Comparison of ENCODE assay signal across 27 cellular contexts in the genomic region with DNA sequence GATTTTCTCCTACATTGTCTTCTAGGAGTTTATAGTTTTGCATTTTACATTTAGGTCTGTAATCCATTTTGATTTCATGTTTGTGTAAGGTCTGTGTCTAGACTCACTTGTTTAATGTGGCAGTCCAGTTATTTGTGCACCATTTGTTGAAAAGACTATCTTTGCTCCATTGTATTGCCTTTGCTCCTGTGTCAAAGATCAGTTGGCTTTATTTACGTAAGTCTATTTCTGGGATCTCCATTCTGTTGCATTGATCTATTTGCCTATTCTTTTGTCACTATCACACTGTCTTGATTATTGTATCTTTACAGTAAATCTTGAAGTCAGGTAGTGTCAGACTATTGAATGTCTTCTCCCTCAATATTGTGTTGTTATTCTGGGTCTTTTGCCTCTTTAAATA. TPM values are rescaled to one million over a fixed set of nuclear protein-coding genes. Genes with fewer than 3 reads are reported as not detected.
DNase-seq lines count a peak whose midpoint lies in the region; ATAC-seq, FAIRE-seq and TF ChIP-seq lines count a peak whose summit lies in the region.
"Had no signal": no experiment of that assay in that cellular context is flagged by ENCODE, and none has a peak within 500 bp of the region (broad histone marks: within the 10 kb centered on the region; RNA-seq: fewer than 3 reads in every experiment).

No MANE protein-coding gene starts in this region.

- H3K9ac ChIP-seq in HepG2 (ENCODE audit: insufficient read depth, low read depth, low read length) = no peak overlapping the region
- no peak overlapping the region for H3K9ac ChIP-seq in liver (ENCODE audit: low read depth in 1 of 2, low read length in 2 of 2)
- H3K9ac ChIP-seq: BLaER1 treated with 17β-estradiol and CSF1 and Interleukin-3, amounts not matched to agents 10 nM and 100 nM had no signal

- peak; percentile 6 for DNase-seq in HepG2 (ENCODE audit: low spot score)
- no peak for DNase-seq in right lobe of liver
- DNase-seq in GM19239 (ENCODE audit: insufficient read length, low spot score) = no peak
- DNase-seq in HTR-8/SVneo (ENCODE audit: insufficient read length, low spot score) = no peak
- no peak for DNase-seq in HuH-7 (ENCODE audit: low spot score)
- no peak for DNase-seq in CD4-positive, alpha-beta T cell
- no peak for DNase-seq in natural killer cell
- DNase-seq: 8988T; AML-193; CD4-positive, alpha-beta memory T cell; CD8-positive, alpha-beta memory T cell; COR-L47; DMS 273 treated with DMSO at 0.1 percent for 48 hours; DMS153; DMS53; DMS79; DND-41; EL; GDM1 had no signal

- H3K4me3 Mint-ChIP-seq in CD4-positive, alpha-beta T cell = no peak overlapping the region
- no peak overlapping the region for H3K4me3 Mint-ChIP-seq in natural killer cell
- H3K4me3 Mint-ChIP-seq: B cell; CD4-positive, alpha-beta memory T cell; CD8-positive, alpha-beta memory T cell had no signal

- FAIRE-seq in HepG2 (lab: Jason Lieb, UNC) (no peak), GM19239 (lab: Jason Lieb, UNC) (peak; percentile 23), HTR-8/SVneo (lab: Jason Lieb, UNC) (peak; percentile 36)
- FAIRE-seq: A204.1, GM12878, GM12892, GM18507 had no signal

- H3K27me3 Mint-ChIP-seq in CD4-positive, alpha-beta T cell = peaks cover 15% of the 10 kb centered on the region
- H3K27me3 Mint-ChIP-seq in natural killer cell (ENCODE audit: low read depth in 2 of 2) = peaks cover 0 to 12% of the 10 kb centered on the region in 2 donors
- H3K27me3 Mint-ChIP-seq: CD8-positive, alpha-beta memory T cell had no signal

- intact Hi-C loops in HepG2 (cut with micrococcal nuclease; ENCODE audit: unreplicated experiment) = no loop called here
- intact Hi-C loops in right lobe of liver (cut with DNase I) = no loop called here
- intact Hi-C loops in CD4-positive, alpha-beta T cell (cut with DNase I, micrococcal nuclease) = no loop called here
- intact Hi-C loops in natural killer cell (cut with micrococcal nuclease) = no loop called here

- no peaks in the 10 kb centered on the region for H4K20me1 ChIP-seq in HepG2 (ENCODE audit: insufficient read depth, low read length)
- H4K20me1 ChIP-seq: BLaER1 treated with 17β-estradiol and CSF1 and Interleukin-3, amounts not matched to agents 10 nM and 100 nM had no signal

- no peak overlapping the region for H3K27ac Mint-ChIP-seq in CD4-positive, alpha-beta T cell
- no peak overlapping the region for H3K27ac Mint-ChIP-seq in natural killer cell
- H3K27ac Mint-ChIP-seq: B cell; CD4-positive, alpha-beta memory T cell; CD8-positive, alpha-beta memory T cell had no signal

- H3K4me2 ChIP-seq in HepG2 (ENCODE audit: low read depth, low read length) = no peak overlapping the region
- H3K4me2 ChIP-seq: BLaER1 treated with 17β-estradiol and CSF1 and Interleukin-3, amounts not matched to agents 10 nM and 100 nM had no signal

- no peak for TF ChIP-seq RAD21 in HepG2 (CRISPR knock-in tag; IDR thresholded peaks at IDR 0.05)
- TF ChIP-seq RAD21 in liver (IDR thresholded peaks at IDR 0.05) = no peak

- H3K36me3 ChIP-seq in HepG2 (replicated peaks in 1 of 2; ENCODE audit: control insufficient read depth in 1 of 2, insufficient read depth in 2 of 2, low read length in 2 of 2) = no peaks in the 10 kb centered on the region
- no peaks in the 10 kb centered on the region for H3K36me3 ChIP-seq in right lobe of liver
- no peaks in the 10 kb centered on the region for H3K36me3 ChIP-seq in liver (ENCODE audit: control insufficient read depth in 4 of 4, insufficient read depth in 3 of 4, low read depth in 1 of 4, low read length in 3 of 4)
- H3K36me3 ChIP-seq: BLaER1 treated with 17β-estradiol and CSF1 and Interleukin-3, amounts not matched to agents 10 nM and 100 nM had no signal

- TF ChIP-seq CTCF in HepG2 (CRISPR knock-in tag; IDR thresholded peaks at IDR 0.05) (no peak), right lobe of liver (IDR thresholded peaks at IDR 0.05) (no peak), liver (IDR thresholded peaks at IDR 0.05; ENCODE audit: low read depth, low read length, missing input control) (no peak), natural killer cell (IDR thresholded peaks at IDR 0.05) (no peak)
- no peak for TF ChIP-seq CTCF in CD4-positive, alpha-beta T cell (IDR thresholded peaks at IDR 0.05)

- 6% methylated on average over 1 of the region's 1 CpG for WGBS in HepG2 (ENCODE audit: low lambda C conversion rate)
- 32% methylated on average over 1 of the region's 1 CpG for WGBS in right lobe of liver (ENCODE audit: insufficient coverage, low coverage, low lambda C conversion rate, missing lambda C conversion rate)
- WGBS in liver = 40% methylated on average over 1 of the region's 1 CpG

- H3K4me1 ChIP-seq in HepG2 (ENCODE audit: insufficient read depth, low read length) (peaks cover 20% of the 10 kb centered on the region), right lobe of liver (peaks cover 0 to 3% (median 0%) of the 10 kb centered on the region in 4 donors), liver (ENCODE audit: control insufficient read depth in 4 of 4, insufficient read depth in 4 of 4, low read length in 3 of 4) (no peaks in the 10 kb centered on the region)

- peak in 1 of 2 experiments; percentile 29; a peak in 1 of 4 replicates for TF ChIP-seq EP300 in HepG2 (IDR thresholded peaks at IDR 0.05; ENCODE audit: low read depth in 2 of 2, low read length in 2 of 2)
- TF ChIP-seq EP300 in HepG2 (CRISPR knock-in tag; IDR thresholded peaks at IDR 0.05; ENCODE audit: borderline replicate concordance) = no peak

- H3K9me3 Mint-ChIP-seq in CD4-positive, alpha-beta T cell = no peaks in the 10 kb centered on the region
- peaks cover 0 to 3% of the 10 kb centered on the region in 2 donors for H3K9me3 Mint-ChIP-seq in natural killer cell
- H3K9me3 Mint-ChIP-seq: CD8-positive, alpha-beta memory T cell had no signal

- in situ Hi-C loops in HepG2 (cut with HindIII; ENCODE audit: extremely low pct_ligation_motif_present, low pct_unique_long_range_greater_than_20kb) = loop anchor here (25.0 kb wide), 1 partner anchor 272 kb away; no protein-coding TSS in a partner anchor

- POLR2A ChIA-PET in HepG2 (lab: Yijun Ruan, JAX) = no interaction called here
- POLR2A ChIA-PET in CD4-positive, alpha-beta T cell (lab: Charles Lee) = no interaction called here

- H3K4me3 ChIP-seq in HepG2 (replicated peaks in 1 of 3; ENCODE audit: insufficient read depth in 1 of 3, low read depth in 2 of 3, low read length in 3 of 3) (no peak overlapping the region), right lobe of liver (no peak overlapping the region), liver (ENCODE audit: low read depth in 1 of 3, low read length in 3 of 3) (no peak overlapping the region)
- H3K4me3 ChIP-seq: BLaER1 treated with 17β-estradiol and CSF1 and Interleukin-3, amounts not matched to agents 10 nM and 100 nM; GM12878 had no signal

- TF ChIP-seq POLR2A in HepG2 (IDR thresholded peaks at IDR 0.05; ENCODE audit: insufficient read depth in 1 of 2, low read depth in 2 of 2, low read length in 2 of 2) (no peak), right lobe of liver (IDR thresholded peaks at IDR 0.05) (no peak)

- H3K36me3 Mint-ChIP-seq in CD4-positive, alpha-beta T cell (ENCODE audit: low read depth) = no peaks in the 10 kb centered on the region
- no peaks in the 10 kb centered on the region for H3K36me3 Mint-ChIP-seq in natural killer cell
- H3K36me3 Mint-ChIP-seq: CD4-positive, alpha-beta memory T cell; CD8-positive, alpha-beta memory T cell had no signal

- no peaks in the 10 kb centered on the region for H3K79me2 ChIP-seq in HepG2 (ENCODE audit: insufficient read depth, low read length)

- no peak overlapping the region for H2AFZ ChIP-seq in HepG2 (ENCODE audit: low read length)

- H3K4me1 Mint-ChIP-seq in CD4-positive, alpha-beta T cell (ENCODE audit: low read depth) = no peaks in the 10 kb centered on the region
- peaks cover 0 to 10% of the 10 kb centered on the region in 2 donors for H3K4me1 Mint-ChIP-seq in natural killer cell
- H3K4me1 Mint-ChIP-seq: B cell; CD4-positive, alpha-beta memory T cell; CD8-positive, alpha-beta memory T cell had no signal

- no TSS peak for BruUV-seq in HepG2 (replicated peaks; lab: Mats Ljungman, UMichigan)

- CTCF ChIA-PET in HepG2 (lab: Yijun Ruan, JAX; ENCODE audit: low intra/inter-chr PET ratio, low total read pairs) = no interaction called here
- CTCF ChIA-PET in CD4-positive, alpha-beta T cell (lab: Charles Lee) = no interaction called here

- ATAC-seq in HepG2 (peak; percentile 42; the same call in 1 of the 3 replicates), right lobe of liver (no peak), natural killer cell (no peak)
- ATAC-seq in CD4-positive, alpha-beta T cell (ENCODE audit: poor library complexity) = no peak
- ATAC-seq: GM12878 had no signal

- no peak overlapping the region for H3K27ac ChIP-seq in HepG2 (ENCODE audit: extremely low read length, insufficient read depth, low read length)
- no peak overlapping the region for H3K27ac ChIP-seq in right lobe of liver
- H3K27ac ChIP-seq in liver (ENCODE audit: low read depth in 1 of 2, low read length in 2 of 2) = no peak overlapping the region
- H3K27ac ChIP-seq in CD4-positive, alpha-beta T cell (ENCODE audit: low read depth, low read length) = no peak overlapping the region
- H3K27ac ChIP-seq: BLaER1 treated with 17β-estradiol and CSF1 and Interleukin-3, amounts not matched to agents 10 nM and 100 nM; C4-2B had no signal

- H3K9me3 ChIP-seq in HepG2 (ENCODE audit: low read length) = no peaks in the 10 kb centered on the region
- no peaks in the 10 kb centered on the region for H3K9me3 ChIP-seq in right lobe of liver
- no peaks in the 10 kb centered on the region for H3K9me3 ChIP-seq in liver (ENCODE audit: control insufficient read depth in 4 of 4, low read length in 3 of 4)
- no peaks in the 10 kb centered on the region for H3K9me3 ChIP-seq in CD4-positive, alpha-beta T cell (ENCODE audit: control insufficient read depth, low read length)

- H3K27me3 ChIP-seq in HepG2 (ENCODE audit: control insufficient read depth in 1 of 2, insufficient read depth in 2 of 2, low read length in 2 of 2) = no peaks in the 10 kb centered on the region; a peak in 1 of 5 replicates
- no peaks in the 10 kb centered on the region for H3K27me3 ChIP-seq in right lobe of liver
- no peaks in the 10 kb centered on the region for H3K27me3 ChIP-seq in liver (ENCODE audit: control insufficient read depth in 4 of 4, insufficient read depth in 4 of 4, low read length in 3 of 4)
- H3K27me3 ChIP-seq in CD4-positive, alpha-beta T cell (ENCODE audit: control insufficient read depth, insufficient read depth, low read length) = no peaks in the 10 kb centered on the region
- H3K27me3 ChIP-seq: BLaER1 treated with 17β-estradiol and CSF1 and Interleukin-3, amounts not matched to agents 10 nM and 100 nM had no signal

RNA-seq across cellular contexts. Expression of a gene that starts 49.7 kb away (rescaled TPM):
- total RNA-seq in HepG2 (2016; rRNA removed; fragmentation: Illumina TruSeq; extraction: Trizol) (0.64 and 0.86 TPM in 2 replicates), right lobe of liver (10 to 100 TPM in 1 of 6 experiments, 1 to 10 TPM in 5; 2.5 to 10.9 (median 5.2) TPM), liver (1 to 10 TPM; 2.6 to 4.9 TPM), natural killer cell (100 to 1,000 TPM; 117 to 268 (median 154) TPM)
- 0.20 TPM in 1 of 2 replicates, not detected in the other for total RNA-seq in HepG2 (2016; cell fraction: cytosol; rRNA removed; fragmentation: Illumina TruSeq; extraction: Trizol; ENCODE audit: low read depth)
- 0.76 and 0.78 TPM in 2 replicates for total RNA-seq in HepG2 (2016; cell fraction: insoluble cytoplasmic fraction; rRNA removed; fragmentation: Illumina TruSeq; extraction: Trizol)
- 0.21 and 0.43 TPM in 2 replicates for total RNA-seq in HepG2 (2016; cell fraction: membrane; rRNA removed; fragmentation: Illumina TruSeq; extraction: Trizol)
- 0.60 and 0.90 TPM in 2 replicates for total RNA-seq in HepG2 (2016; cell fraction: nucleus; rRNA removed; fragmentation: Illumina TruSeq; extraction: Trizol)
- polyA plus RNA-seq in HepG2 (2011; rRNA removed) (1.4 and 2.0 TPM in 2 replicates), liver (1 to 10 TPM; 3.9 to 10.0 TPM)
- polyA plus RNA-seq in HepG2 (2011; cell fraction: cytosol; rRNA removed) = 0.71 and 1.3 TPM in 2 replicates
- 0.16 and 1.3 TPM in 2 replicates for polyA plus RNA-seq in HepG2 (2011; cell fraction: nucleus; rRNA removed)
- polyA plus RNA-seq in HepG2 (2012) = 1.0 and 1.9 TPM in 2 replicates
- 0.07 and 0.16 TPM in 2 replicates for polyA plus RNA-seq in HepG2 (2016; cell fraction: cytosol; fragmentation: Illumina TruSeq; extraction: Trizol; ENCODE audit: low read depth)
- polyA plus RNA-seq in HepG2 (2016; cell fraction: insoluble cytoplasmic fraction; fragmentation: Illumina TruSeq; extraction: Trizol; ENCODE audit: low read depth) = 0.46 and 0.48 TPM in 2 replicates
- polyA plus RNA-seq in HepG2 (2016; cell fraction: membrane; fragmentation: Illumina TruSeq; extraction: Trizol; ENCODE audit: low read depth) = 0.32 and 0.48 TPM in 2 replicates
- polyA plus RNA-seq in HepG2 (2016; cell fraction: nucleus; fragmentation: Illumina TruSeq; extraction: Trizol; ENCODE audit: insufficient read depth, low read depth) = 0.59 and 1.6 TPM in 2 replicates
- polyA minus RNA-seq in HepG2 (2011; rRNA and poly(A)+ RNA removed; ENCODE audit: low replicate concordance) = 1.1 and 5.9 TPM in 2 replicates
- 2.7 and 3.4 TPM in 2 replicates for polyA minus RNA-seq in HepG2 (2011; cell fraction: cytosol; rRNA and poly(A)+ RNA removed)
- polyA minus RNA-seq in HepG2 (2011; cell fraction: nucleus; rRNA and poly(A)+ RNA removed) = 4.0 and 6.0 TPM in 2 replicates
- 100 to 1,000 TPM; 142 to 155 TPM for total RNA-seq in CD4-positive, alpha-beta T cell

Comparison
In these comparisons a context has a peak if more than half of its experiments do, and no peak if none do; other contexts are left out.
1. RNA of a gene that starts 49.7 kb away (total RNA-seq): 142 to 155 TPM in CD4-positive, alpha-beta T cell and 117 to 268 TPM in natural killer cell; 2.5 to 10.9 TPM in right lobe of liver, 2.6 to 4.9 TPM in liver and 0.20 to 0.90 TPM in HepG2; every median in the first group is over 4 times any median in the second.